Comparison of ENCODE assay signal across 1 cellular context in genomic region chr11:2559527-2560311, GRCh38.
TF ChIP-seq lines count a peak whose summit lies in the region.

No MANE protein-coding gene starts in this region.

TF ChIP-seq in WTC11, 78 proteins besides CTCF, POLR2A, EP300 and RAD21 (continued from another document):
- no peak for TF ChIP-seq SMAD3 (CRISPR knock-in tag; IDR thresholded peaks at IDR 0.05; ENCODE audit: borderline replicate concordance)
- TF ChIP-seq TEAD1 (CRISPR knock-in tag; IDR thresholded peaks at IDR 0.05) = no peak
- no peak for TF ChIP-seq CDX4 (CRISPR knock-in tag; IDR thresholded peaks at IDR 0.05; ENCODE audit: borderline replicate concordance)
